In genomic region chr7:26100940-26101339, GRCh38 we compare ENCODE assay signal across 9 cellular contexts. TPM values are rescaled to one million over a fixed set of nuclear protein-coding genes. Genes with fewer than 3 reads are reported as not detected.
DNase-seq lines count a peak whose midpoint lies in the region; ATAC-seq, FAIRE-seq and TF ChIP-seq lines count a peak whose summit lies in the region.
"Had no signal": no experiment of that assay in that cellular context is flagged by ENCODE, and none has a peak within 500 bp of the region (broad histone marks: within the 10 kb centered on the region; RNA-seq: fewer than 3 reads in every experiment).

No MANE protein-coding gene starts in this region.

- no peak for TF ChIP-seq EP300 in GM12878 (IDR thresholded peaks at IDR 0.05; ENCODE audit: borderline replicate concordance in 1 of 2, control insufficient read depth in 1 of 2, low read depth in 2 of 2, low read length in 2 of 2)

- H3K27ac Mint-ChIP-seq in naive B cell: peak overlapping the region; percentile 39 to 94 (median 87)

- no peak for FAIRE-seq in GM12878 (lab: Jason Lieb, UNC)

- BruUV-seq in GM12878 (replicated peaks; lab: Mats Ljungman, UMichigan): no TSS peak

- no peaks in the 10 kb centered on the region for H3K36me3 Mint-ChIP-seq in naive B cell

- H3K4me3 Mint-ChIP-seq in naive B cell: peak overlapping the region in 7 of 8 donors; percentile 89 to 100 (median 96)

- no peaks in the 10 kb centered on the region for H3K36me3 ChIP-seq in GM12878 (ENCODE audit: control insufficient read depth in 2 of 2, insufficient read depth in 2 of 2, low read length in 1 of 2)

- peak overlapping the region; percentile 63 for H3K27ac ChIP-seq in GM12878 (ENCODE audit: control insufficient read depth, insufficient read depth)

- H3K4me1 Mint-ChIP-seq in naive B cell: peaks cover 35 to 52% (median 38%) of the 10 kb centered on the region in 3 donors

- peaks cover 0 to 5% (median 0%) of the 10 kb centered on the region in 3 donors for H3K27me3 Mint-ChIP-seq in naive B cell

- H3K9me3 ChIP-seq in GM12878 (replicated peaks; ENCODE audit: control insufficient read depth, insufficient read depth, low read length): no peaks in the 10 kb centered on the region

- DNase-seq in GDM1 (lab: John Stamatoyannopoulos, UW) (peak; percentile 57), GM12878 (ENCODE audit: low read depth, low spot score) (no peak), naive B cell (peak; percentile 30), NCI-H1105 treated with DMSO at 0.1 percent for 48 hours (lab: John Stamatoyannopoulos, UW) (no peak), T-helper 9 cell (no peak)
- no peak for DNase-seq in activated CD4-positive, alpha-beta T cell treated with anti-CD3 and anti-CD28 coated beads for 4 hours
- DNase-seq: NCI-H510A treated with DMSO at 0.1 percent for 48 hours had no signal

- in situ Hi-C loops in GM12878 (cut with MboI): no loop called here

- H3K4me2 ChIP-seq in GM12878 (ENCODE audit: control insufficient read depth, insufficient read depth): peak overlapping the region; percentile 84; the same call in 1 of the 2 replicates

- peaks cover 5% of the 10 kb centered on the region for H3K79me2 ChIP-seq in GM12878 (ENCODE audit: control insufficient read depth, insufficient read depth, low read length)

- TF ChIP-seq POLR2A in GM12878 (IDR thresholded peaks at IDR 0.05; ENCODE audit: low read depth, low read length): no peak

- no peaks in the 10 kb centered on the region for H3K27me3 ChIP-seq in GM12878 (replicated peaks in 1 of 2; ENCODE audit: control insufficient read depth in 2 of 2, insufficient read depth in 2 of 2, low read length in 1 of 2)

- RAD21 ChIA-PET in GM12878 (lab: Charles Lee; ENCODE audit: unreplicated experiment): interaction anchor here (0.9 to 2.4 kb wide), 10 partner anchors 8 to 298 kb away, joined by 3 to 8 read pairs (median 5); partner anchors contain the start of gene NFE2L3

- 3% methylated on average over 10 of the region's 11 CpGs for WGBS in GM12878 (ENCODE audit: insufficient coverage, insufficient replicate concordance, low lambda C conversion rate, missing lambda C conversion rate)

- CTCF ChIA-PET in GM12878 (lab: Yijun Ruan, JAX): interaction anchor here (0.8 to 1.7 kb wide), 7 partner anchors 10 to 264 kb away, joined by 4 to 15 read pairs (median 4); no protein-coding TSS in a partner anchor

- intact Hi-C loops in GM12878 (cut with micrococcal nuclease; ENCODE audit: unreplicated experiment): no loop called here

- TF ChIP-seq RAD21 in GM12878 (IDR thresholded peaks at IDR 0.05; ENCODE audit: insufficient read depth, low read depth, low read length): no peak

- TF ChIP-seq CTCF in GM12878 (IDR thresholded peaks at IDR 0.05 in 2 of 3, conservative IDR thresholded peaks at IDR 0.05 in 1 of 3; ENCODE audit: control insufficient read depth in 2 of 3, extremely low read depth in 1 of 3, insufficient read depth in 1 of 3, low read depth in 3 of 3, low read length in 3 of 3): no peak

- ATAC-seq in HG03280 (IDR thresholded peaks at IDR 0.05; ENCODE audit: unreplicated experiment) (peak; percentile 31), GM12878 (peak; percentile 64), naive B cell (ENCODE audit: low read depth in 2 of 2) (peak; percentile 58 to 65), HG02763 (IDR thresholded peaks at IDR 0.05; ENCODE audit: unreplicated experiment) (no peak)

- peak overlapping the region; percentile 55 for H3K9ac ChIP-seq in GM12878 (ENCODE audit: control insufficient read depth, insufficient read depth, low read length)

- SMC1A ChIA-PET in GM12878 (lab: Charles Lee; ENCODE audit: uncharacterized antibody, unreplicated experiment): interaction anchor here (0.7 to 1.2 kb wide), 5 partner anchors 10 to 264 kb away, joined by 3 to 4 read pairs (median 4); no protein-coding TSS in a partner anchor

- no peaks in the 10 kb centered on the region for H3K9me3 Mint-ChIP-seq in naive B cell

- peak overlapping the region; percentile 58; the same call in 1 of the 2 replicates for H3K4me3 ChIP-seq in GM12878

- peaks cover 15% of the 10 kb centered on the region for H3K4me1 ChIP-seq in GM12878 (ENCODE audit: control insufficient read depth, insufficient read depth, low read length)

- POLR2A ChIA-PET in GM12878 (lab: Charles Lee): interaction anchor here (1.0 to 1.4 kb wide), 5 partner anchors 10 to 67 kb away, joined by 3 to 8 read pairs (median 3); partner anchors contain the start of gene NFE2L3

- H2AFZ ChIP-seq in GM12878 (ENCODE audit: control insufficient read depth, low read depth, low read length): peak overlapping the region; percentile 65

- no peaks in the 10 kb centered on the region for H4K20me1 ChIP-seq in GM12878 (ENCODE audit: control insufficient read depth, insufficient read depth)

TF ChIP-seq in GM12878, 131 proteins besides CTCF, POLR2A, EP300 and RAD21:
- no peak for TF ChIP-seq MTA2 (IDR thresholded peaks at IDR 0.05; ENCODE audit: low read depth)
- no peak for TF ChIP-seq NBN (IDR thresholded peaks at IDR 0.05)
- 0 out of 2 replicates have a peak, but pooled peaks have one; percentile 21 for TF ChIP-seq RELB (IDR thresholded peaks at IDR 0.05; ENCODE audit: low read depth)
- TF ChIP-seq HDAC6 (IDR thresholded peaks at IDR 0.05; ENCODE audit: unreplicated experiment): no peak
- TF ChIP-seq SPI1 (IDR thresholded peaks at IDR 0.05; ENCODE audit: borderline replicate concordance, insufficient read depth, low read depth, low read length): peak; percentile 85
- TF ChIP-seq JUND (IDR thresholded peaks at IDR 0.05; ENCODE audit: low read depth, low read length): no peak
- no peak for TF ChIP-seq MXI1 (IDR thresholded peaks at IDR 0.05; ENCODE audit: low read depth, low read length)
TF ChIP-seq in GM12878: peak in this region for 2.

RNA-seq across cellular contexts. Expression of gene NFE2L3, which starts 51.1 kb away (rescaled TPM):
- total RNA-seq in GM12878 (2013; cell fraction: nucleolus; rRNA removed): 31.0 and 35.3 TPM in 2 replicates
- total RNA-seq in GM12878 (2014; rRNA removed) (17.2 and 17.4 TPM in 2 replicates), GM12878 (2014; rRNA removed; fragmentation: Illumina TruSeq; extraction: Trizol) (21.0 and 21.2 TPM in 2 replicates), GM12878 (2021) (14.5 and 15.7 TPM in 2 replicates)
- 4.8 TPM for polyA plus RNA-seq in GM12878 (2011; ENCODE audit: low read depth)
- polyA plus RNA-seq in GM12878 (2011; rRNA removed) (34.9 and 45.3 TPM in 2 replicates), GM12878 (2014; fragmentation: Illumina TruSeq; extraction: Trizol) (21.6 and 24.9 TPM in 2 replicates), GM12878 (2014; fragmentation: Nextera tagmentation; extraction: Ambion mirVana) (1 to 10 TPM; 4.9 to 8.9 TPM), GM12878 (2014; rRNA removed) (10.2 and 11.5 TPM in 2 replicates), GM12878 (2016; fragmentation: Nextera tagmentation; extraction: Ambion mirVana) (1 to 10 TPM; 4.4 to 6.8 TPM), naive B cell (ENCODE audit: low read depth in 6 of 6) (1 to 10 TPM in 5 of 6 donors, under 1 TPM in 1; 0.93 to 4.1 (median 2.4) TPM)
- polyA plus RNA-seq in GM12878 (2011; cell fraction: cytosol; rRNA removed): 11.7 and 17.7 TPM in 2 replicates
- 14.0 and 14.4 TPM in 2 replicates for polyA plus RNA-seq in GM12878 (2011; cell fraction: nucleus; rRNA removed)
- 6.8 and 11.8 TPM in 2 replicates for polyA plus RNA-seq in GM12878 (2012)
- polyA minus RNA-seq in GM12878 (2011; rRNA and poly(A)+ RNA removed): 20.6 and 35.0 TPM in 2 replicates
- polyA minus RNA-seq in GM12878 (2011; cell fraction: cytosol; rRNA and poly(A)+ RNA removed): 11.5 and 11.9 TPM in 2 replicates
- 11.0 and 12.6 TPM in 2 replicates for polyA minus RNA-seq in GM12878 (2011; cell fraction: nucleus; rRNA and poly(A)+ RNA removed)

Comparison
In these comparisons a context has a peak if more than half of its experiments do, and no peak if none do; other contexts are left out.
1. DNase-seq: peak in GDM1 (single experiment) and naive B cell (single experiment); none in GM12878 (single experiment), NCI-H1105 treated with DMSO at 0.1 percent for 48 hours (single experiment), T-helper 9 cell (single experiment) and activated CD4-positive, alpha-beta T cell treated with anti-CD3 and anti-CD28 coated beads for 4 hours (0 of 2).